In the genomic region with DNA sequence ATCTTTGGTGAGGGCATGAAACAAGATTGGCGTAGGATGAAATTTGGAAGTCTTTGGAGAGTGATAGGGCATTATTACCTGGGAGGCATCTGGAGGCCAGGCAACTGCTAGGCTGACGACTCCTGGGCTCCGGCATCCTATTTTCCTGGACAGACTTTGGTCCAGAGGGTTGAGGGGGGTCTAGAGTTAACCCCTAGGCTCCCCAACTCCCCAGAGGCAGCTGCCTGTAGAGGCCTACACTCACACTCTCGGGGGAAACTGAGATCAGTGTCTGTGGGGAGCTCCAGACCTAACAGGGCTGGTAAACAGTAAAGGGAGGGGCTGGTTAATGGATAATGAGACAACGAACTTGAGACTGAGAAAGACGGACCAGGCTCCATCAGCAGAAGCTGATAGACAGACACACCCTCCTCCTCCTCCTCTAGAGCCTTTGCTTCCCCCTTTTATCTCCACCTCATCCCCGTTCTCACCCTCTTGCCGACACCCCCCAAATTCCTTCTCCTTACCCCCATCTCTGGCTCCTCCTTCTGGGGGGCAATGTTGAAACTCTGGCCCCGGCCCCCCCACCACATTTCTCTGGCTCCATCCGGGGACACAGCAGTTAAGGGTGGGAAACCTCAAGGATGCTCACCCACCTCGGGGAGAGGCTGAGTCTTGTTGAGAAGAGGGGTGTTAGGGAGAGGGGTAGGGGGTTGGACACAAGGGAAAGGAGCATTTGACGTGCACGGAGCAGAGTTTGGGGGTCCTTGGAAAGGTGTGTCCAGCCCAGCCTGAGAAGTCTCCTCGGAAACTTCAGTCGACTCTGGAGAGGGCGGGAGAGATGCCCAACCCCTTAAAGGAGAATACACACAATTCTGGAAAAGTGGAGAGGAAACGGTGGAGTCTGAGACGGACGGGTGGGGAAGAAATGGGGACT, we compare ENCODE assay signal across 8 cellular contexts. TPM values are rescaled to one million over a fixed set of nuclear protein-coding genes. Genes with fewer than 3 reads are reported as not detected.
A peak's percentile ranks its signal among the peaks of the same experiment; 100 is the strongest.
DNase-seq lines count a peak whose midpoint lies in the region; ATAC-seq and TF ChIP-seq lines count a peak whose summit lies in the region.

A gene with protein sequence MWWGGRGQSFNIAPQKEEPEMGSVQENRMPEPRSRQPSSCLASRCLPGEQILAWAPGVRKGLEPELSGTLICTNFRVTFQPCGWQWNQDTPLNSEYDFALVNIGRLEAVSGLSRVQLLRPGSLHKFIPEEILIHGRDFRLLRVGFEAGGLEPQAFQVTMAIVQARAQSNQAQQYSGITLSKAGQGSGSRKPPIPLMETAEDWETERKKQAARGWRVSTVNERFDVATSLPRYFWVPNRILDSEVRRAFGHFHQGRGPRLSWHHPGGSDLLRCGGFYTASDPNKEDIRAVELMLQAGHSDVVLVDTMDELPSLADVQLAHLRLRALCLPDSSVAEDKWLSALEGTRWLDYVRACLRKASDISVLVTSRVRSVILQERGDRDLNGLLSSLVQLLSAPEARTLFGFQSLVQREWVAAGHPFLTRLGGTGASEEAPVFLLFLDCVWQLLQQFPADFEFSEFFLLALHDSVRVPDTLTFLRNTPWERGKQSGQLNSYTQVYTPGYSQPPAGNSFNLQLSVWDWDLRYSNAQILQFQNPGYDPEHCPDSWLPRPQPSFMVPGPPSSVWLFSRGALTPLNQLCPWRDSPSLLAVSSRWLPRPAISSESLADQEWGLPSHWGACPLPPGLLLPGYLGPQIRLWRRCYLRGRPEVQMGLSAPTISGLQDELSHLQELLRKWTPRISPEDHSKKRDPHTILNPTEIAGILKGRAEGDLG (minus strand): TSS at position 804 of the 916 bp plus-strand sequence. CDS start 232 bp downstream, at position 572.

- H3K27ac ChIP-seq in adrenal gland, result peak within 1 kb of the TSS; percentile 52 to 92 (median 61)
- no peak within 1 kb of the TSS for H3K27ac ChIP-seq in iPS DF 6.9 (ENCODE audit: low read length)
- peak within 1 kb of the TSS in 20 of 21 experiments; percentile 45 to 83 (median 74) for H3K27ac ChIP-seq in skin epidermis

- H3K36me3 ChIP-seq in adrenal gland (replicated peaks in 1 of 2) (peaks cover 0 to 5% of the 10 kb centered on the region in 2 donors), iPS DF 6.9 (ENCODE audit: control insufficient read depth, insufficient read depth, low read length) (no peaks in the 10 kb centered on the region)

- H3K4me3 ChIP-seq in adrenal gland (peak within 1 kb of the TSS in 3 of 4 donors; percentile 43 to 89 (median 62)), iPS DF 6.9 (ENCODE audit: low read length) (peak within 1 kb of the TSS; percentile 31; the same call in 1 of the 2 replicates), skin epidermis (peak within 1 kb of the TSS; percentile 31 to 55 (median 37))

- H3K4me1 ChIP-seq in adrenal gland (replicated peaks in 1 of 2), result peaks cover 33 to 49% of the 10 kb centered on the region in 2 donors
- H3K4me1 ChIP-seq in iPS DF 6.9 (ENCODE audit: control insufficient read depth, insufficient read depth, low read length), result peaks cover 3% of the 10 kb centered on the region; the same call in 1 of the 2 replicates

- TF ChIP-seq POLR2A in adrenal gland (IDR thresholded peaks at IDR 0.05), result no peak

- H3K9me3 Mint-ChIP-seq in natural killer cell treated with Interleukin-12 subunit alpha and Interleukin-12 subunit beta and Interleukin-15 and Interleukin-18, amount 100 ng/mL, for 72 hours, result no peaks in the 10 kb centered on the region
- no peaks in the 10 kb centered on the region for H3K9me3 Mint-ChIP-seq in natural killer cell

- H3K27ac Mint-ChIP-seq in natural killer cell treated with Interleukin-12 subunit alpha and Interleukin-12 subunit beta and Interleukin-15 and Interleukin-18, amount 100 ng/mL, for 72 hours, result peak within 1 kb of the TSS in 1 of 2 donors; percentile 54
- no peak within 1 kb of the TSS for H3K27ac Mint-ChIP-seq in natural killer cell

- H3K4me1 Mint-ChIP-seq in natural killer cell treated with Interleukin-12 subunit alpha and Interleukin-12 subunit beta and Interleukin-15 and Interleukin-18, amount 100 ng/mL, for 72 hours (ENCODE audit: low read depth in 2 of 2), result peaks cover 25 to 28% of the 10 kb centered on the region in 2 donors
- peaks cover 0 to 8% of the 10 kb centered on the region in 2 donors for H3K4me1 Mint-ChIP-seq in natural killer cell

- H3K9me3 ChIP-seq in adrenal gland (replicated peaks in 1 of 3) (no peaks in the 10 kb centered on the region), iPS DF 6.9 (ENCODE audit: control insufficient read depth, insufficient read depth, low read length) (no peaks in the 10 kb centered on the region)

- H3K27me3 ChIP-seq in adrenal gland (no peaks in the 10 kb centered on the region), iPS DF 6.9 (ENCODE audit: control insufficient read depth, insufficient read depth, low read length) (no peaks in the 10 kb centered on the region)

- peak; percentile 51 for DNase-seq in natural killer cell treated with Interleukin-12 subunit alpha and Interleukin-12 subunit beta and Interleukin-15 and Interleukin-18, amount 100 ng/mL, for 72 hours (ENCODE audit: low spot score)
- DNase-seq in natural killer cell (no peak), adrenal gland (peak in 4 of 7 donors; percentile 58 to 73 (median 60)), iPS DF 6.9 (ENCODE audit: low read depth, low spot score) (no peak), SHP77 (lab: John Stamatoyannopoulos, UW) (no peak), GOT3 (lab: John Stamatoyannopoulos, UW) (no peak), ecto neural progenitor cell (ENCODE audit: low spot score) (no peak)

- TF ChIP-seq CTCF in natural killer cell (IDR thresholded peaks at IDR 0.05) (no peak), adrenal gland (IDR thresholded peaks at IDR 0.05) (no peak)

- ATAC-seq in natural killer cell treated with Interleukin-12 subunit alpha and Interleukin-12 subunit beta and Interleukin-15 and Interleukin-18, amount 100 ng/mL, for 72 hours, result no peak
- ATAC-seq in natural killer cell, result no peak

- peak within 1 kb of the TSS; percentile 6 for H3K4me3 Mint-ChIP-seq in natural killer cell treated with Interleukin-12 subunit alpha and Interleukin-12 subunit beta and Interleukin-15 and Interleukin-18, amount 100 ng/mL, for 72 hours
- H3K4me3 Mint-ChIP-seq in natural killer cell, result no peak within 1 kb of the TSS

- intact Hi-C loops in natural killer cell (cut with micrococcal nuclease), result no loop called here
- intact Hi-C loops in adrenal gland (cut with DNase I), result no loop called here

- peaks cover 0 to 9% of the 10 kb centered on the region in 2 donors for H3K27me3 Mint-ChIP-seq in natural killer cell treated with Interleukin-12 subunit alpha and Interleukin-12 subunit beta and Interleukin-15 and Interleukin-18, amount 100 ng/mL, for 72 hours
- peaks cover 9 to 13% of the 10 kb centered on the region in 2 donors for H3K27me3 Mint-ChIP-seq in natural killer cell (ENCODE audit: low read depth in 2 of 2)

- no peaks in the 10 kb centered on the region for H3K36me3 Mint-ChIP-seq in natural killer cell treated with Interleukin-12 subunit alpha and Interleukin-12 subunit beta and Interleukin-15 and Interleukin-18, amount 100 ng/mL, for 72 hours
- no peaks in the 10 kb centered on the region for H3K36me3 Mint-ChIP-seq in natural killer cell

- 17 to 21% (median 19%) methylated on average over 19 of the region's 19 CpGs for WGBS in adrenal gland, 4 donors
- WGBS in iPS DF 6.9 (ENCODE audit: insufficient coverage, insufficient read length), result 100% methylated on average over 2 of the region's 19 CpGs

RNA-seq across cellular contexts. Expression of the gene that starts here (rescaled TPM):
- 1 to 10 TPM; 2.6 to 5.6 TPM for total RNA-seq in natural killer cell treated with Interleukin-12 subunit alpha and Interleukin-12 subunit beta and Interleukin-15 and Interleukin-18, amount 100 ng/mL, for 72 hours
- total RNA-seq in natural killer cell (1 to 10 TPM; 1.8 to 3.0 (median 2.9) TPM), adrenal gland (10 to 100 TPM; 21.6 to 70.6 (median 40.2) TPM)
- 10 to 100 TPM; 52.6 to 70.0 (median 60.2) TPM for polyA plus RNA-seq in adrenal gland

Comparison
In these comparisons a context has a peak if more than half of its experiments do, and no peak if none do; other contexts are left out.
1. DNase-seq: peak in natural killer cell treated with Interleukin-12 subunit alpha and Interleukin-12 subunit beta and Interleukin-15 and Interleukin-18, amount 100 ng/mL, for 72 hours (single experiment) and adrenal gland (4 of 7); none in natural killer cell (single experiment), iPS DF 6.9 (single experiment), SHP77 (0 of 2), GOT3 (single experiment) and ecto neural progenitor cell (single experiment).
2. Peak in every context shown above with its lines, with median percentiles within 50 percentile points of each other: H3K4me3 ChIP-seq.